In genomic region chr13:80376554-80376953, GRCh38 we compare ENCODE assay signal across 23 cellular contexts.
"Had no signal": no experiment of that assay in that cellular context is flagged by ENCODE, and none has a peak within 500 bp of the region (broad histone marks: within the 10 kb centered on the region; RNA-seq: fewer than 3 reads in every experiment).

No MANE protein-coding gene starts in this region.

- H3K27ac ChIP-seq: colonic mucosa, esophagus muscularis mucosa, foreskin keratinocyte, gastrocnemius medialis, heart right ventricle, left lung had no signal

- H3K36me3 ChIP-seq: colonic mucosa, esophagus muscularis mucosa, gastrocnemius medialis, heart right ventricle, left lung had no signal

- FAIRE-seq: endothelial cell of umbilical vein had no signal

- H3K27me3 ChIP-seq: colonic mucosa, esophagus muscularis mucosa, foreskin keratinocyte, gastrocnemius medialis, heart right ventricle, left lung had no signal

- H3K4me1 ChIP-seq: colonic mucosa, esophagus muscularis mucosa, gastrocnemius medialis, left lung had no signal

- H3K9me3 ChIP-seq: colonic mucosa, esophagus muscularis mucosa, gastrocnemius medialis, heart right ventricle, left lung had no signal

- ATAC-seq: effector memory CD8-positive, alpha-beta T cell; foreskin keratinocyte; gastrocnemius medialis; heart right ventricle; left cardiac atrium; left lung; left ventricle myocardium superior had no signal

- H3K4me3 ChIP-seq: colonic mucosa, esophagus muscularis mucosa, gastrocnemius medialis, heart right ventricle, left lung, lung had no signal

- DNase-seq: cerebellar nuclear complex; colonic mucosa; cortex of kidney; effector CD8-positive, alpha-beta T cell; effector memory CD8-positive, alpha-beta T cell; endodermal cell; foreskin keratinocyte; gastrocnemius medialis; glutamatergic neuron; head of caudate nucleus; heart right ventricle; hypothalamus; immature natural killer cell; islet precursor cell; left cardiac atrium; left lung; left ventricle myocardium superior; mammary epithelial cell; mesendoderm; midbrain had no signal
